Comparison of ENCODE assay signal across 25 cellular contexts in the genomic region with DNA sequence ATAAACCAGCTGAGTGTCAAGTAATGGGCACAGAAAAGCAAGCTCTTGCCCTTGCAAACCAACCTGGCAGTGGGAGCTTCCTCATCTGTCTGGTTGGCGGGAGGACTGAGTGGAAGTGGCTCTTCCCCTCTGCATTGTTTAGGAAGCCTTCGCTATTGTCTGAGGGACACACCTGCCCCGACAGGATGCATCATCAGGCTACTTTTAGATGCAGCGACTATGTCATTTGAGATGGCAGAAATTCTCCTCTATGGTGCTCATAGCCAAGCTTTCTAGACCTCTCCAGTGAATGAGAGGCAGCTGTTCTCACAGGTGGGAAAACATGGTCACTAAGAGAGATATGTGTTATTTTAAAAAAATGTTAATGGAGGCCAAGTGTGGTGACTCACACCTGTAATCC.
DNase-seq lines count a peak whose midpoint lies in the region; ATAC-seq and TF ChIP-seq lines count a peak whose summit lies in the region.
"Had no signal": no experiment of that assay in that cellular context is flagged by ENCODE, and none has a peak within 500 bp of the region (broad histone marks: within the 10 kb centered on the region; RNA-seq: fewer than 3 reads in every experiment).

No MANE protein-coding gene starts in this region.

- ATAC-seq in foreskin keratinocyte = peak; percentile 19
- ATAC-seq: Right ventricle myocardium inferior, upper lobe of right lung had no signal

- peak; percentile 93 for DNase-seq in NCI-H2029 (lab: John Stamatoyannopoulos, UW)
- peak; percentile 73 for DNase-seq in NCI-H748 (lab: John Stamatoyannopoulos, UW; ENCODE audit: unreplicated experiment)
- no peak for DNase-seq in foreskin keratinocyte
- no peak for DNase-seq in PC-9
- DNase-seq in lower leg skin (ENCODE audit: low spot score in 2 of 2) = no peak
- no peak for DNase-seq in SK-N-SH
- no peak for DNase-seq in erythroblast (lab: John Stamatoyannopoulos, UW)
- DNase-seq: activated CD4-positive, alpha-beta memory T cell treated with anti-CD3 and anti-CD28 coated beads for 36 hours; activated CD4-positive, CD25-positive, alpha-beta regulatory T cell treated with anti-CD3 and anti-CD28 coated beads, Interleukin-2, amount 50 U/mL, for 72 hours; activated CD8-positive, alpha-beta memory T cell treated with anti-CD3 and anti-CD28 coated beads, Interleukin-2, amount 50 U/mL, for 48 hours; activated naive CD4-positive, alpha-beta T cell treated with anti-CD3 and anti-CD28 coated beads, Interleukin-2, amount 50 U/mL, for 16 hours; amygdala; CD4-positive, CD25-positive, alpha-beta regulatory T cell; GOT3; NCI-H1048; NCI-H1694 treated with DMSO at 0.1 percent for 48 hours; retina; stimulated activated naive CD4-positive, alpha-beta T cell; upper lobe of right lung had no signal

- H3F3A ChIP-seq in PC-9 (ENCODE audit: insufficient read depth, low read depth) = no peaks in the 10 kb centered on the region
- no peaks in the 10 kb centered on the region for H3F3A ChIP-seq in SK-N-SH (replicated peaks; ENCODE audit: insufficient read depth)

- no peak overlapping the region for H3K4me3 ChIP-seq in BLaER1
- no peak overlapping the region for H3K4me3 ChIP-seq in PC-9
- no peak overlapping the region for H3K4me3 ChIP-seq in lower leg skin (ENCODE audit: low read depth, poor library complexity, severe bottlenecking)
- no peak overlapping the region for H3K4me3 ChIP-seq in SK-N-SH (ENCODE audit: low read depth in 2 of 2, low read length in 1 of 2)
- H3K4me3 ChIP-seq: breast epithelium, skin epidermis, suprapubic skin, upper lobe of right lung had no signal

- H4K20me1 ChIP-seq in BLaER1 = no peaks in the 10 kb centered on the region
- no peaks in the 10 kb centered on the region for H4K20me1 ChIP-seq in PC-9 (ENCODE audit: insufficient read depth)
- H4K20me1 ChIP-seq in SK-N-SH (ENCODE audit: insufficient read depth) = no peaks in the 10 kb centered on the region

- H2AFZ ChIP-seq in PC-9 (no peak overlapping the region), SK-N-SH (ENCODE audit: low read depth) (no peak overlapping the region)
- H2AFZ ChIP-seq: parathyroid adenoma had no signal

- no peak for TF ChIP-seq EP300 in SK-N-SH (IDR thresholded peaks at IDR 0.05; ENCODE audit: borderline replicate concordance in 1 of 2, low read depth in 1 of 2, low read length in 1 of 2)

- intact Hi-C loops in PC-9 (cut with micrococcal nuclease; ENCODE audit: unreplicated experiment) (no loop called here), lower leg skin (cut with DNase I; ENCODE audit: low total_unique reads) (no loop called here)

- H3K9ac ChIP-seq in BLaER1 = no peak overlapping the region
- H3K9ac ChIP-seq in SK-N-SH = no peak overlapping the region
- H3K9ac ChIP-seq: parathyroid adenoma had no signal

- POLR2A ChIA-PET in PC-9 (lab: Charles Lee; ENCODE audit: unreplicated experiment) (no interaction called here), SK-N-SH (lab: Yijun Ruan, JAX) (no interaction called here)

- TF ChIP-seq POLR2A in lower leg skin (IDR thresholded peaks at IDR 0.05) (no peak), erythroblast (IDR thresholded peaks at IDR 0.05; ENCODE audit: low read length) (no peak)

- H3K36me3 ChIP-seq in BLaER1 = peaks cover 10% of the 10 kb centered on the region; the same call in 1 of the 2 replicates
- H3K36me3 ChIP-seq in PC-9 (ENCODE audit: low read depth) = no peaks in the 10 kb centered on the region
- no peaks in the 10 kb centered on the region for H3K36me3 ChIP-seq in SK-N-SH (replicated peaks in 1 of 2; ENCODE audit: control insufficient read depth in 1 of 2, insufficient read depth in 2 of 2, low read length in 1 of 2)
- H3K36me3 ChIP-seq: breast epithelium, suprapubic skin had no signal

- no peaks in the 10 kb centered on the region for H3K79me2 ChIP-seq in PC-9 (ENCODE audit: low read depth)
- H3K79me2 ChIP-seq in SK-N-SH (ENCODE audit: insufficient read depth) = no peaks in the 10 kb centered on the region
- H3K79me2 ChIP-seq: parathyroid adenoma had no signal

- CTCF ChIA-PET in PC-9 (lab: Charles Lee) (no interaction called here), SK-N-SH (lab: Yijun Ruan, JAX) (no interaction called here)

- WGBS in lower leg skin, 2 donors = 93 to 96% methylated on average over 4 of the region's 4 CpGs
- WGBS in SK-N-SH (ENCODE audit: low lambda C conversion rate) = 0% methylated on average over 2 of the region's 4 CpGs

- no TSS peak for BruUV-seq in PC-9 (replicated peaks; lab: Mats Ljungman, UMichigan)

- H3K27ac ChIP-seq in BLaER1 (no peak overlapping the region), foreskin keratinocyte (no peak overlapping the region), PC-9 (no peak overlapping the region), SK-N-SH (ENCODE audit: low read depth in 2 of 2, low read length in 1 of 2) (no peak overlapping the region)
- H3K27ac ChIP-seq: breast epithelium, parathyroid adenoma, skin epidermis, suprapubic skin, upper lobe of right lung had no signal

- H3K9me3 ChIP-seq in BLaER1 (peaks cover 6% of the 10 kb centered on the region), PC-9 (ENCODE audit: insufficient read depth, low read depth) (no peaks in the 10 kb centered on the region), SK-N-SH (no peaks in the 10 kb centered on the region)
- H3K9me3 ChIP-seq: breast epithelium, suprapubic skin, upper lobe of right lung had no signal

- H3K9me2 ChIP-seq in PC-9 (ENCODE audit: insufficient read depth) = no peaks in the 10 kb centered on the region
- no peaks in the 10 kb centered on the region for H3K9me2 ChIP-seq in SK-N-SH

- peaks cover 30% of the 10 kb centered on the region for H3K4me1 ChIP-seq in BLaER1
- no peaks in the 10 kb centered on the region for H3K4me1 ChIP-seq in foreskin keratinocyte
- H3K4me1 ChIP-seq in PC-9 (replicated peaks; ENCODE audit: insufficient read depth) = no peaks in the 10 kb centered on the region
- H3K4me1 ChIP-seq in SK-N-SH (ENCODE audit: control insufficient read depth in 1 of 2, insufficient read depth in 2 of 2, low read depth in 1 of 2, low read length in 1 of 2) = no peaks in the 10 kb centered on the region
- H3K4me1 ChIP-seq: parathyroid adenoma, suprapubic skin, upper lobe of right lung had no signal

- TF ChIP-seq RAD21 in SK-N-SH (IDR thresholded peaks at IDR 0.05; ENCODE audit: low read length) = no peak

- no peak for TF ChIP-seq CTCF in foreskin keratinocyte (conservative IDR thresholded peaks at IDR 0.05)
- no peak for TF ChIP-seq CTCF in PC-9 (conservative IDR thresholded peaks at IDR 0.05)
- TF ChIP-seq CTCF in lower leg skin (IDR thresholded peaks at IDR 0.05) = no peak
- no peak for TF ChIP-seq CTCF in SK-N-SH (IDR thresholded peaks at IDR 0.05)

- H3K4me2 ChIP-seq in BLaER1 (peak overlapping the region; percentile 13; the same call in 1 of the 2 replicates), PC-9 (no peak overlapping the region), SK-N-SH (no peak overlapping the region)

- no peaks in the 10 kb centered on the region for H3K27me3 ChIP-seq in BLaER1
- no peaks in the 10 kb centered on the region for H3K27me3 ChIP-seq in foreskin keratinocyte
- no peaks in the 10 kb centered on the region for H3K27me3 ChIP-seq in PC-9 (ENCODE audit: insufficient read depth, low read depth)
- H3K27me3 ChIP-seq in SK-N-SH (ENCODE audit: insufficient read depth) = peaks cover 10% of the 10 kb centered on the region
- H3K27me3 ChIP-seq: breast epithelium, suprapubic skin, upper lobe of right lung had no signal

TF ChIP-seq in SK-N-SH, 30 proteins besides CTCF, POLR2A, EP300 and RAD21:
- TF ChIP-seq, protein P1, sequence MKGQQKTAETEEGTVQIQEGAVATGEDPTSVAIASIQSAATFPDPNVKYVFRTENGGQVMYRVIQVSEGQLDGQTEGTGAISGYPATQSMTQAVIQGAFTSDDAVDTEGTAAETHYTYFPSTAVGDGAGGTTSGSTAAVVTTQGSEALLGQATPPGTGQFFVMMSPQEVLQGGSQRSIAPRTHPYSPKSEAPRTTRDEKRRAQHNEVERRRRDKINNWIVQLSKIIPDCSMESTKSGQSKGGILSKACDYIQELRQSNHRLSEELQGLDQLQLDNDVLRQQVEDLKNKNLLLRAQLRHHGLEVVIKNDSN (IDR thresholded peaks at IDR 0.05; ENCODE audit: borderline replicate concordance, low read depth) = no peak

Comparison
In these comparisons a context has a peak if more than half of its experiments do, and no peak if none do; other contexts are left out.
1. DNase-seq: peak in NCI-H2029 (single experiment) and NCI-H748 (single experiment); none in foreskin keratinocyte (0 of 2), PC-9 (0 of 2), lower leg skin (0 of 2), SK-N-SH (single experiment) and erythroblast (0 of 2).